15 cellular contexts compared by ENCODE assay signal in genomic region chr13:47545630-47546029, GRCh38.
"Had no signal": no experiment of that assay in that cellular context is flagged by ENCODE, and none has a peak within 500 bp of the region (broad histone marks: within the 10 kb centered on the region; RNA-seq: fewer than 3 reads in every experiment).

No MANE protein-coding gene starts in this region.

- H3K27me3 ChIP-seq: brain microvascular endothelial cell, sigmoid colon, spleen, stomach, thyroid gland had no signal

- ATAC-seq: left lobe of liver had no signal

- DNase-seq: activated CD4-positive, CD25-positive, alpha-beta regulatory T cell treated with anti-CD3 and anti-CD28 coated beads, Interleukin-2, amount 50 U/mL, for 72 hours; activated naive CD8-positive, alpha-beta T cell treated with anti-CD3 and anti-CD28 coated beads for 36 hours; brain microvascular endothelial cell; cerebellar nuclear complex; effector memory CD4-positive, alpha-beta T cell; islet precursor cell; mesendoderm; psoas muscle; sigmoid colon; spleen; stomach; T-helper 1 cell; T1000; thyroid gland had no signal

- H3K9me3 ChIP-seq: psoas muscle, spleen, stomach, thyroid gland had no signal

- H3K27ac ChIP-seq: brain microvascular endothelial cell, psoas muscle, spleen, thyroid gland had no signal

- H3K36me3 ChIP-seq: brain microvascular endothelial cell, sigmoid colon, spleen, stomach, thyroid gland had no signal

- H3K4me1 ChIP-seq: psoas muscle, spleen, thyroid gland had no signal

- H3K4me3 ChIP-seq: psoas muscle, sigmoid colon, spleen, stomach, thyroid gland had no signal
